ENCODE assay signal across 8 cellular contexts in the genomic region with DNA sequence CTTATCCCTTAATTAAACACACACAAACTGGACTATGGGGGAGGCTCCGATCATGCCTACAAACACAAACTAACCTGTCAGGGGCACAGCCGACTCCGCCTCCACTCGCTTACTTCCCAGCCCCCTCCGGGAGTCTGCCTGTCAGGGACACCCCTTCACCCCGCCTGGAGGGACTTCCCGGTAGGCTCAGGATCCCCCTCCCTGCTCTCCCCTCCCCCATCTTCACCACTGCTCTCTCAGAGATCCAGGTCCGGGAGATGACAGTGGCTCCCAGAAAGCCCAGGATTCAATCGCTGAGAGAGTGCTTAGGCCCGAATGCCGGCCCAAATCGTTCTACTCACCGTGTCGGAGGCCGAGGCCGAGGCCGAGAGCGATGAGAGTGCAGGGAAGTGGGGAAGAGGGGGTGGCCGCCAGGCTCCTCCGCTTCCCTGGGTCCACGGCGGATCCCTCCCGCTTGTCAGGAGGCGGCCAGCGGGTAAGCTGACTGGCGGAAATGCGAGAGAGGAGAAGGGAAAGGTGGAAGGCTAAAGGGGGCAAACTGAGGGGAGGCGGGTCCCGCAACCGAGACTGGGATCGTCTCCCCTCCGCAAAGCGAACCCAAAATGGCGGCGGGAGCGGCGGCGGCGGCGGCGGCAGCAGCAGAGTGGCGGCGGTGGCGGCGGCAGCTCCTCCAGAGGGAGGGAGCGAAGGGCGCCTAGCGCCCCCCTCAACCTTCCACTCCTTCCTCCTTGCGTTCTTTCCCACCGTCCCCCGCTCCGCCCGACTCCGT. TPM values are rescaled to one million over a fixed set of nuclear protein-coding genes. Genes with fewer than 3 reads are reported as not detected.
A peak's percentile ranks its signal among the peaks of the same experiment; 100 is the strongest.
DNase-seq lines count a peak whose midpoint lies in the region; ATAC-seq, FAIRE-seq and TF ChIP-seq lines count a peak whose summit lies in the region.
"Not testable (repeated sequence)": the region's sequence is repeated elsewhere in the genome, so short reads cannot be mapped to it uniquely, and the experiment has no call there.

No MANE protein-coding gene starts in this region.

- H3K27me3 ChIP-seq in AG04450 (ENCODE audit: control insufficient read depth, insufficient read depth, low read length); Panc1 (ENCODE audit: control insufficient read depth, insufficient read depth, low read length); H1 (replicated peaks in 1 of 4; ENCODE audit: control insufficient read depth in 3 of 4, extremely low read depth in 1 of 4, insufficient read depth in 3 of 4, low read length in 3 of 4): not testable (repeated sequence)

- H3K4me3 ChIP-seq in AG04450 (ENCODE audit: low read depth, low read length) (peak overlapping the region; percentile 87), Panc1 (ENCODE audit: low read depth in 2 of 2, low read length in 2 of 2) (peak overlapping the region; percentile 74 to 92), H1 (ENCODE audit: extremely low read depth in 1 of 4, insufficient read depth in 2 of 4, low read depth in 3 of 4, low read length in 4 of 4) (peak overlapping the region; percentile 92 to 98 (median 92))

- peak overlapping the region; percentile 56 to 67 for H3K4me2 ChIP-seq in H1 (ENCODE audit: insufficient read depth in 1 of 2, low read depth in 2 of 2, low read length in 2 of 2)

- not testable (repeated sequence) for DNase-seq in AG04450 (ENCODE audit: low read depth, low spot score); Panc1 (ENCODE audit: low read depth, low spot score)
- DNase-seq in activated T-cell treated with anti-CD3 and anti-CD28 coated beads, Interleukin-2, amount 50 U/mL, for 4 hours: peak; percentile 59
- DNase-seq in H1 (ENCODE audit: low read depth in 1 of 2, low spot score in 2 of 2) (peak in 1 of 2 experiments; percentile 76), medulla oblongata (ENCODE audit: extremely low spot score) (peak; percentile 22)
- DNase-seq in stimulated activated CD4-positive, alpha-beta T cell treated with anti-CD3 and anti-CD28 coated beads, Interleukin-1b, Interleukin-23, amount 100 ng/mL, for 48 hours: peak; percentile 57

- 0% methylated on average over 27 of the region's 54 CpGs; no CpG with 5 or more reads in 1 of the 2 experiments for WGBS in H1 (ENCODE audit: extremely low coverage in 1 of 2, insufficient coverage in 1 of 2, insufficient read length in 1 of 2, insufficient replicate concordance in 2 of 2, low coverage in 1 of 2, low lambda C conversion rate in 2 of 2, missing lambda C conversion rate in 1 of 2), 2 experiments

- H2BK20ac ChIP-seq in H1 (ENCODE audit: low read length): not testable (repeated sequence)

- not testable (repeated sequence) for H3K23ac ChIP-seq in H1 (ENCODE audit: insufficient read length)

- not testable (repeated sequence) for H3K27me3 Mint-ChIP-seq in activated T-cell treated with anti-CD3 and anti-CD28 coated beads, Interleukin-2, amount 50 U/mL, for 4 hours (ENCODE audit: low read depth)

- H3K79me1 ChIP-seq in H1 (ENCODE audit: low read depth, low read length): not testable (repeated sequence)

- CTCF ChIA-PET in AG04450 (lab: Charles Lee); Panc1 (lab: Charles Lee); H1 (lab: Charles Lee; ENCODE audit: partially characterized antibody): not testable (repeated sequence)

- H3K4me3 Mint-ChIP-seq in activated T-cell treated with anti-CD3 and anti-CD28 coated beads, Interleukin-2, amount 50 U/mL, for 4 hours: peak overlapping the region; percentile 100

- peak overlapping the region; percentile 91 for H4K8ac ChIP-seq in H1 (ENCODE audit: extremely low read depth, insufficient read depth, low read length)

- H3K36me3 Mint-ChIP-seq in activated T-cell treated with anti-CD3 and anti-CD28 coated beads, Interleukin-2, amount 50 U/mL, for 4 hours (ENCODE audit: insufficient read depth): not testable (repeated sequence)

- TF ChIP-seq RAD21 in H1 (IDR thresholded peaks at IDR 0.05 in 1 of 2, conservative IDR thresholded peaks at IDR 0.05 in 1 of 2; ENCODE audit: low read depth in 2 of 2, low read length in 2 of 2): not testable (repeated sequence)

- H3K4ac ChIP-seq in H1 (replicated peaks; ENCODE audit: insufficient read length, low read depth, low read length): not testable (repeated sequence)

- not testable (repeated sequence) for H2BK15ac ChIP-seq in H1 (ENCODE audit: low read length)

- H3K4me1 Mint-ChIP-seq in activated T-cell treated with anti-CD3 and anti-CD28 coated beads, Interleukin-2, amount 50 U/mL, for 4 hours (ENCODE audit: low read depth): peaks cover 52% of the 10 kb centered on the region

- H4K5ac ChIP-seq in H1 (ENCODE audit: insufficient read length, low read depth, low read length): peak overlapping the region; percentile 99

- peak overlapping the region; percentile 70 to 96 (median 88) for H3K9ac ChIP-seq in H1 (replicated peaks in 1 of 4; ENCODE audit: extremely low read depth in 1 of 4, low read depth in 3 of 4, low read length in 3 of 4)

- peaks cover 11% of the 10 kb centered on the region for H3K4me1 ChIP-seq in Panc1 (ENCODE audit: control insufficient read depth, insufficient read depth, low read length)
- not testable (repeated sequence) for H3K4me1 ChIP-seq in H1 (replicated peaks in 1 of 4; ENCODE audit: control insufficient read depth in 3 of 4, insufficient read depth in 4 of 4, low read length in 3 of 4)

- not testable (repeated sequence) for H2BK120ac ChIP-seq in H1 (replicated peaks; ENCODE audit: low read depth, low read length)

- H2BK12ac ChIP-seq in H1 (ENCODE audit: low read depth, low read length): not testable (repeated sequence)

- intact Hi-C loops in Panc1 (cut with micrococcal nuclease; ENCODE audit: unreplicated experiment): not testable (repeated sequence)

- not testable (repeated sequence) for FAIRE-seq in H1 (lab: Jason Lieb, UNC)

- not testable (repeated sequence) for H3K9me3 Mint-ChIP-seq in activated T-cell treated with anti-CD3 and anti-CD28 coated beads, Interleukin-2, amount 50 U/mL, for 4 hours

- ATAC-seq in GM19351 (IDR thresholded peaks at IDR 0.05; ENCODE audit: unreplicated experiment) (peak; percentile 19), HG03432 (IDR thresholded peaks at IDR 0.05; ENCODE audit: unreplicated experiment) (peak; percentile 35), Panc1 (peak; percentile 55)
- peak; percentile 35 to 42 for ATAC-seq in activated T-cell treated with anti-CD3 and anti-CD28 coated beads, Interleukin-2, amount 50 U/mL, for 4 hours

- H2AFZ ChIP-seq in H1 (ENCODE audit: low read length): not testable (repeated sequence)

- H3K23me2 ChIP-seq in H1 (ENCODE audit: low read depth, low read length): not testable (repeated sequence)

- H3K79me2 ChIP-seq in H1 (ENCODE audit: control insufficient read depth in 1 of 2, insufficient read depth in 2 of 2, low read length in 2 of 2): peaks cover 22 to 77% of the 10 kb centered on the region in 2 experiments

- TF ChIP-seq EP300 in H1 (IDR thresholded peaks at IDR 0.05; ENCODE audit: borderline replicate concordance in 1 of 2, low read depth in 2 of 2, low read length in 2 of 2): not testable (repeated sequence)

- in situ Hi-C loops in Panc1 (cut with HindIII; ENCODE audit: low pct_unique_long_range_greater_than_20kb, low sequenced_read_pairs): not testable (repeated sequence)

- peak overlapping the region; percentile 69 for H3K56ac ChIP-seq in H1 (replicated peaks; ENCODE audit: insufficient read length, low read depth, low read length)

- H3K14ac ChIP-seq in H1 (ENCODE audit: insufficient read length): not testable (repeated sequence)

- H2BK5ac ChIP-seq in H1 (ENCODE audit: low read depth, low read length): peak overlapping the region; percentile 100

- not testable (repeated sequence) for BruUV-seq in Panc1 (replicated peaks; lab: Mats Ljungman, UMichigan)

- H3K18ac ChIP-seq in H1 (ENCODE audit: extremely low read depth, low read length): peak overlapping the region; percentile 90

- not testable (repeated sequence) for H3K9me3 ChIP-seq in AG04450 (ENCODE audit: control insufficient read depth, insufficient read depth, low read length); Panc1 (ENCODE audit: control insufficient read depth, insufficient read depth, low read depth, low read length); H1 (ENCODE audit: insufficient read depth in 2 of 2, low read depth in 1 of 2, low read length in 1 of 2)

- H4K91ac ChIP-seq in H1 (replicated peaks; ENCODE audit: insufficient read length, low read length): not testable (repeated sequence)

- H4K20me1 ChIP-seq in H1 (replicated peaks in 1 of 2; ENCODE audit: control insufficient read depth in 1 of 2, insufficient read depth in 2 of 2, low read length in 2 of 2): not testable (repeated sequence)

- TF ChIP-seq POLR2A in H1 (IDR thresholded peaks at IDR 0.05; ENCODE audit: control extremely low read depth in 1 of 2, low read depth in 2 of 2, low read length in 2 of 2): not testable (repeated sequence)

- not testable (repeated sequence) for H3K36me3 ChIP-seq in Panc1 (ENCODE audit: control insufficient read depth, insufficient read depth, low read length); H1 (ENCODE audit: control insufficient read depth in 2 of 4, insufficient read depth in 4 of 4, low read length in 3 of 4)

- not testable (repeated sequence) for TF ChIP-seq CTCF in AG04450 (IDR thresholded peaks at IDR 0.05; ENCODE audit: low read depth, low read length); Panc1 (IDR thresholded peaks at IDR 0.05); H1 (IDR thresholded peaks at IDR 0.05; ENCODE audit: control extremely low read depth in 1 of 3, insufficient read depth in 1 of 3, low read depth in 1 of 3, low read length in 3 of 3)

- H3K27ac ChIP-seq in AG04450 (ENCODE audit: low read depth, low read length) (peak overlapping the region; percentile 98), Panc1 (ENCODE audit: low read length) (peak overlapping the region; percentile 85), H1 (ENCODE audit: low read depth, low read length) (peak overlapping the region; percentile 95)

- POLR2A ChIA-PET in AG04450 (lab: Yijun Ruan, JAX); Panc1 (lab: Charles Lee): not testable (repeated sequence)
- POLR2A ChIA-PET in H1 (lab: Charles Lee; ENCODE audit: partially characterized antibody): interaction anchor here (0.5 to 1.5 kb wide), 4 partner anchors 9 to 275 kb away, joined by 3 to 10 read pairs (median 4); no protein-coding TSS in a partner anchor

- H2AK5ac ChIP-seq in H1 (ENCODE audit: low read depth, low read length): not testable (repeated sequence)

RNA-seq across cellular contexts. Expression of a gene that starts 0.6 kb away (rescaled TPM):
- polyA plus RNA-seq in AG04450 (2011; rRNA removed): 24.0 and 30.6 TPM in 2 replicates
- 46.6 and 56.0 TPM in 2 replicates for polyA minus RNA-seq in AG04450 (2011; rRNA and poly(A)+ RNA removed)
- total RNA-seq in Panc1 (2021; ENCODE audit: unreplicated experiment): 40.9 TPM
- polyA plus RNA-seq in Panc1 (2012; ENCODE audit: insufficient read length): 23.0 TPM
- 10 to 100 TPM; 23.9 to 27.7 (median 25.5) TPM for total RNA-seq in activated T-cell treated with anti-CD3 and anti-CD28 coated beads, Interleukin-2, amount 50 U/mL, for 4 hours
- total RNA-seq in H1 (2021; fragmentation: NEBNext Ultra II Directional; extraction: Animal tissue kit (Norgen Biotek cat#: 25700)): 22.4 and 27.6 TPM in 2 replicates
- polyA plus RNA-seq in H1 (2011; rRNA removed): 7.5 and 8.1 TPM in 2 replicates
- 10.4 TPM for polyA plus RNA-seq in H1 (2011; cell fraction: cytosol; rRNA removed)
- polyA plus RNA-seq in H1 (2011; cell fraction: nucleus; rRNA removed): 17.7 TPM
- 6.6 to 11.1 TPM (median 9.0 TPM) in 4 replicates for polyA plus RNA-seq in H1 (2012, experiment 1 of 2)
- 0.75 TPM for polyA plus RNA-seq in H1 (2012, experiment 2 of 2)
- polyA plus RNA-seq in H1 (2013, experiment 1 of 2): 7.8 TPM
- 6.6 TPM for polyA plus RNA-seq in H1 (2013, experiment 2 of 2)
- 39.4 and 39.8 TPM in 2 replicates for polyA minus RNA-seq in H1 (2011; rRNA and poly(A)+ RNA removed)
- polyA minus RNA-seq in H1 (2011; cell fraction: cytosol; rRNA and poly(A)+ RNA removed): 13.4 TPM
- polyA minus RNA-seq in H1 (2011; cell fraction: nucleus; rRNA and poly(A)+ RNA removed): 64.5 TPM

RNA-seq across cellular contexts. Expression of a gene that starts 48.0 kb away (rescaled TPM):
- polyA plus RNA-seq in AG04450 (2011; rRNA removed): 17.1 and 22.5 TPM in 2 replicates
- 32.8 and 34.2 TPM in 2 replicates for polyA minus RNA-seq in AG04450 (2011; rRNA and poly(A)+ RNA removed)
- total RNA-seq in Panc1 (2021; ENCODE audit: unreplicated experiment): 60.9 TPM
- polyA plus RNA-seq in Panc1 (2012; ENCODE audit: insufficient read length): 55.6 TPM
- 100 to 1,000 TPM; 133 to 139 (median 135) TPM for total RNA-seq in activated T-cell treated with anti-CD3 and anti-CD28 coated beads, Interleukin-2, amount 50 U/mL, for 4 hours
- 47.0 and 51.0 TPM in 2 replicates for total RNA-seq in H1 (2021; fragmentation: NEBNext Ultra II Directional; extraction: Animal tissue kit (Norgen Biotek cat#: 25700))
- 40.5 and 47.0 TPM in 2 replicates for polyA plus RNA-seq in H1 (2011; rRNA removed)
- 29.9 TPM for polyA plus RNA-seq in H1 (2011; cell fraction: cytosol; rRNA removed)
- polyA plus RNA-seq in H1 (2011; cell fraction: nucleus; rRNA removed): 193 TPM
- 40.6 to 50.2 TPM (median 46.5 TPM) in 4 replicates for polyA plus RNA-seq in H1 (2012, experiment 1 of 2)
- polyA plus RNA-seq in H1 (2012, experiment 2 of 2): 29.9 TPM
- 28.1 TPM for polyA plus RNA-seq in H1 (2013, experiment 1 of 2)
- polyA plus RNA-seq in H1 (2013, experiment 2 of 2): 23.9 TPM
- 42.4 and 48.2 TPM in 2 replicates for polyA minus RNA-seq in H1 (2011; rRNA and poly(A)+ RNA removed)
- 18.1 TPM for polyA minus RNA-seq in H1 (2011; cell fraction: cytosol; rRNA and poly(A)+ RNA removed)
- polyA minus RNA-seq in H1 (2011; cell fraction: nucleus; rRNA and poly(A)+ RNA removed): 94.9 TPM
